ENCODE assay signal across 12 cellular contexts in genomic region chr2:207810200-207810788, GRCh38. TPM values are rescaled to one million over a fixed set of nuclear protein-coding genes. Genes with fewer than 3 reads are reported as not detected.
DNase-seq lines count a peak whose midpoint lies in the region; ATAC-seq, FAIRE-seq and TF ChIP-seq lines count a peak whose summit lies in the region.
"Had no signal": no experiment of that assay in that cellular context is flagged by ENCODE, and none has a peak within 500 bp of the region (broad histone marks: within the 10 kb centered on the region; RNA-seq: fewer than 3 reads in every experiment).

No MANE protein-coding gene starts in this region.

- H3K4me1 ChIP-seq in right cardiac atrium (ENCODE audit: control insufficient read depth, insufficient read depth, low read length) (peaks cover 10% of the 10 kb centered on the region), endothelial cell of umbilical vein (ENCODE audit: control insufficient read depth, extremely low read depth, insufficient read depth, low read length) (peaks cover 12% of the 10 kb centered on the region)
- H3K4me1 ChIP-seq: tibial artery had no signal

- no peak overlapping the region for H3K4me3 ChIP-seq in right cardiac atrium (ENCODE audit: low read length)
- H3K4me3 ChIP-seq in endothelial cell of umbilical vein (replicated peaks in 1 of 3; ENCODE audit: insufficient read depth in 1 of 3, low read depth in 1 of 3, low read length in 3 of 3), result peak overlapping the region in 1 of 3 experiments; percentile 18
- H3K4me3 ChIP-seq in brain microvascular endothelial cell (ENCODE audit: low read depth, low read length), result no peak overlapping the region

- no peak overlapping the region for H3K9ac ChIP-seq in endothelial cell of umbilical vein (replicated peaks; ENCODE audit: extremely low read depth, insufficient read depth, low read length)

- POLR2A ChIA-PET in endothelial cell of umbilical vein (lab: Charles Lee), result interaction anchor here (0.7 kb wide), 1 partner anchor 96 kb away, joined by 3 read pairs; no protein-coding TSS in a partner anchor

- H3K27ac Mint-ChIP-seq in nephron, result peak overlapping the region in 2 of 3 experiments; percentile 7 to 70
- H3K27ac Mint-ChIP-seq: activated CD4-positive, alpha-beta memory T cell treated with anti-CD3 and anti-CD28 coated beads for 36 hours had no signal

- ATAC-seq in right cardiac atrium, result peak; percentile 18 to 20
- ATAC-seq in Right ventricle myocardium inferior, result no peak
- ATAC-seq in HG03571 (IDR thresholded peaks at IDR 0.05; ENCODE audit: unreplicated experiment), result no peak

- 77% methylated on average over 4 of the region's 4 CpGs for WGBS in right cardiac atrium

- H3K36me3 Mint-ChIP-seq in nephron (ENCODE audit: low read depth), result no peaks in the 10 kb centered on the region
- H3K36me3 Mint-ChIP-seq: activated CD4-positive, alpha-beta memory T cell treated with anti-CD3 and anti-CD28 coated beads for 36 hours had no signal

- CTCF ChIA-PET in endothelial cell of umbilical vein (lab: Charles Lee), result interaction anchor here (0.7 to 1.4 kb wide), 3 partner anchors 11 to 40 kb away, joined by 3 to 4 read pairs (median 4); partner anchors contain the start of gene FZD5

- H3K4me3 Mint-ChIP-seq in nephron, result no peak overlapping the region
- H3K4me3 Mint-ChIP-seq: activated CD4-positive, alpha-beta memory T cell treated with anti-CD3 and anti-CD28 coated beads for 36 hours had no signal

- H2AFZ ChIP-seq in endothelial cell of umbilical vein (ENCODE audit: low read depth, low read length), result peak overlapping the region; percentile 92

- no peak for TF ChIP-seq POLR2A in endothelial cell of umbilical vein (IDR thresholded peaks at IDR 0.05; ENCODE audit: low read depth, low read length)

- H3K27ac ChIP-seq in right cardiac atrium (ENCODE audit: low read length), result peak overlapping the region; percentile 39
- no peak overlapping the region for H3K27ac ChIP-seq in endothelial cell of umbilical vein (ENCODE audit: insufficient read depth, low read depth, low read length)
- no peak overlapping the region for H3K27ac ChIP-seq in brain microvascular endothelial cell
- H3K27ac ChIP-seq: tibial artery had no signal

- H3K27me3 ChIP-seq in right cardiac atrium (ENCODE audit: control insufficient read depth, insufficient read depth) (no peaks in the 10 kb centered on the region), endothelial cell of umbilical vein (ENCODE audit: control insufficient read depth in 2 of 2, insufficient read depth in 2 of 2, low read length in 2 of 2) (no peaks in the 10 kb centered on the region), brain microvascular endothelial cell (replicated peaks) (no peaks in the 10 kb centered on the region)
- H3K27me3 ChIP-seq: tibial artery had no signal

- DNase-seq in right cardiac atrium (no peak), Right ventricle myocardium inferior (ENCODE audit: missing footprints) (no peak), endothelial cell of umbilical vein (ENCODE audit: low read depth, low spot score) (no peak), hypothalamus (lab: John Stamatoyannopoulos, UW) (no peak), NCI-H2107 treated with DMSO at 0.1 percent for 48 hours (lab: John Stamatoyannopoulos, UW; ENCODE audit: unreplicated experiment) (no peak), brain microvascular endothelial cell (no peak)
- DNase-seq: activated CD4-positive, alpha-beta memory T cell treated with anti-CD3 and anti-CD28 coated beads for 36 hours; NCI-H1694; T-helper 1 cell; tibial artery had no signal

- BruUV-seq in endothelial cell of umbilical vein (replicated peaks; lab: Mats Ljungman, UMichigan), result no TSS peak

- H4K20me1 ChIP-seq in endothelial cell of umbilical vein (replicated peaks; ENCODE audit: control insufficient read depth, extremely low read depth, insufficient read depth, low read length), result no peaks in the 10 kb centered on the region

- intact Hi-C loops in right cardiac atrium (cut with DNase I) (no loop called here), Right ventricle myocardium inferior (cut with DNase I) (no loop called here), endothelial cell of umbilical vein (cut with micrococcal nuclease) (no loop called here)

- H3K79me2 ChIP-seq in endothelial cell of umbilical vein (ENCODE audit: control insufficient read depth, insufficient read depth, low read length), result no peaks in the 10 kb centered on the region

- TF ChIP-seq CTCF in endothelial cell of umbilical vein (IDR thresholded peaks at IDR 0.05; ENCODE audit: extremely low read depth in 1 of 2, insufficient read depth in 1 of 2, low read depth in 1 of 2, low read length in 2 of 2) (no peak), nephron (IDR thresholded peaks at IDR 0.05; ENCODE audit: unreplicated experiment in 3 of 3) (no peak), brain microvascular endothelial cell (IDR thresholded peaks at IDR 0.05; ENCODE audit: low read depth, low read length, missing control alignments) (no peak)

- H3K36me3 ChIP-seq in endothelial cell of umbilical vein (ENCODE audit: control insufficient read depth in 2 of 2, extremely low read depth in 1 of 2, insufficient read depth in 2 of 2, low read length in 2 of 2), result no peaks in the 10 kb centered on the region
- no peaks in the 10 kb centered on the region for H3K36me3 ChIP-seq in brain microvascular endothelial cell (replicated peaks)
- H3K36me3 ChIP-seq: tibial artery had no signal

- H3K9me1 ChIP-seq in endothelial cell of umbilical vein (replicated peaks; ENCODE audit: control insufficient read depth, extremely low read depth, insufficient read depth, low read length), result no peaks in the 10 kb centered on the region

- peak overlapping the region; percentile 77 for H3K4me2 ChIP-seq in endothelial cell of umbilical vein (ENCODE audit: insufficient read depth, low read length)

- peaks cover 12% of the 10 kb centered on the region for H3K4me1 Mint-ChIP-seq in nephron

- H3K9me3 ChIP-seq in right cardiac atrium (ENCODE audit: control insufficient read depth, low read length), result no peaks in the 10 kb centered on the region
- H3K9me3 ChIP-seq in endothelial cell of umbilical vein (replicated peaks; ENCODE audit: control insufficient read depth, insufficient read depth, low read length), result no peaks in the 10 kb centered on the region
- H3K9me3 ChIP-seq: tibial artery had no signal

- peaks cover 14% of the 10 kb centered on the region for H3K27me3 Mint-ChIP-seq in nephron (ENCODE audit: low read depth)

- dilution Hi-C loops in endothelial cell of umbilical vein (cut with MboI; ENCODE audit: extremely low pct_ligation_motif_present, low sequenced_read_pairs), result no loop called here

- H3K9me3 Mint-ChIP-seq in nephron, result no peaks in the 10 kb centered on the region
- H3K9me3 Mint-ChIP-seq: activated CD4-positive, alpha-beta memory T cell treated with anti-CD3 and anti-CD28 coated beads for 36 hours had no signal

- in situ Hi-C loops in brain microvascular endothelial cell (cut with HindIII; ENCODE audit: low pct_ligation_motif_present, low sequenced_read_pairs), result no loop called here

- FAIRE-seq in endothelial cell of umbilical vein (lab: Jason Lieb, UNC), result no peak

TF ChIP-seq in endothelial cell of umbilical vein, 7 proteins besides CTCF, POLR2A, EP300 and RAD21:
- TF ChIP-seq, protein P1, sequence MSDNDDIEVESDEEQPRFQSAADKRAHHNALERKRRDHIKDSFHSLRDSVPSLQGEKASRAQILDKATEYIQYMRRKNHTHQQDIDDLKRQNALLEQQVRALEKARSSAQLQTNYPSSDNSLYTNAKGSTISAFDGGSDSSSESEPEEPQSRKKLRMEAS (IDR thresholded peaks at IDR 0.05; ENCODE audit: insufficient read depth, insufficient read length), result no peak
- TF ChIP-seq MYC (IDR thresholded peaks at IDR 0.05; ENCODE audit: low read depth, low read length) (no peak), FOS (IDR thresholded peaks at IDR 0.05; ENCODE audit: borderline replicate concordance, insufficient read depth, low read length) (no peak), POLR2AphosphoS5 (IDR thresholded peaks at IDR 0.05; ENCODE audit: insufficient read depth, low read depth, low read length) (no peak), JUN (IDR thresholded peaks at IDR 0.05; ENCODE audit: borderline replicate concordance, insufficient read depth, insufficient read length, low read depth) (no peak), GATA2 (IDR thresholded peaks at IDR 0.05; ENCODE audit: insufficient read depth, insufficient read length, low read depth, low read length) (no peak), EZH2 (IDR thresholded peaks at IDR 0.05; ENCODE audit: borderline replicate concordance, low read depth, low read length, severe bottlenecking) (no peak)

RNA-seq across cellular contexts. Expression of gene FZD5, which starts 40.6 kb away (rescaled TPM):
- 1 to 10 TPM; 3.1 to 6.2 (median 3.7) TPM for total RNA-seq in right cardiac atrium
- polyA plus RNA-seq in right cardiac atrium, result 1.3 TPM
- total RNA-seq in Right ventricle myocardium inferior, result 4.1 TPM
- 2.8 and 3.3 TPM in 2 replicates for total RNA-seq in endothelial cell of umbilical vein
- polyA plus RNA-seq in endothelial cell of umbilical vein, result 0.72 and 0.99 TPM in 2 replicates
- polyA plus RNA-seq in endothelial cell of umbilical vein (2011; cell fraction: cytosol; rRNA removed), result 0.59 and 0.63 TPM in 2 replicates
- polyA plus RNA-seq in endothelial cell of umbilical vein (2011; cell fraction: nucleus; rRNA removed), result 0.70 and 1.0 TPM in 2 replicates
- 0.88 and 0.94 TPM in 2 replicates for polyA plus RNA-seq in endothelial cell of umbilical vein (2012)
- polyA minus RNA-seq in endothelial cell of umbilical vein, result 1.9 TPM in 2 replicates
- 4.5 TPM for polyA minus RNA-seq in endothelial cell of umbilical vein (2011; cell fraction: cytosol; rRNA and poly(A)+ RNA removed)
- 1.7 and 2.4 TPM in 2 replicates for polyA minus RNA-seq in endothelial cell of umbilical vein (2011; cell fraction: nucleus; rRNA and poly(A)+ RNA removed)

Comparison
In these comparisons a context has a peak if more than half of its experiments do, and no peak if none do; other contexts are left out.
1. ATAC-seq: peak in right cardiac atrium (2 of 2); none in Right ventricle myocardium inferior (single experiment) and HG03571 (single experiment).